ENCODE assay signal across 7 cellular contexts in the genomic region with DNA sequence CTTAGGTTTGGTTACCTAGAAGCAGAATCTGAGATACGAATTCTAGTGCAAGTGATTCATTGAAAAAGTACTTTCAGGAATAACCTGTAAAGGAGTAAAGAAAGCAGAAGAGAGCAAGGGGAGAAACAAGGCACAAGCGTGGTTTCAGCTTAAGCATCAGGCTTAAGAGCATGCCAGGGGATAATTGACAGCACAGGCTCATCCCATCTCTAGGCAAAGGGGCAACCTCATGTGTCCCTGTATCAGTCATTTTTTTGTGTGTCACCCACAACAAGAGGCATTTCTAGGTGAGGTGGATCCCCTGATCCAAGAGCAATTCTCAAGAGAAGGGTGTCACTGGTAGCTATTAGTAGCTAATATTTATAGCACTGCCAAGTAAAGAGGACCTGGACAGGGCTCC. TPM values are rescaled to one million over a fixed set of nuclear protein-coding genes. Genes with fewer than 3 reads are reported as not detected.
"Had no signal": no experiment of that assay in that cellular context is flagged by ENCODE, and none has a peak within 500 bp of the region (broad histone marks: within the 10 kb centered on the region; RNA-seq: fewer than 3 reads in every experiment).

No MANE protein-coding gene starts in this region.

- H3K4me3 Mint-ChIP-seq: IgD-negative memory B cell had no signal

- H3K36me3 Mint-ChIP-seq: IgD-negative memory B cell had no signal

- DNase-seq: IMR-90 had no signal

- H3K27ac ChIP-seq: HL-60 had no signal

- H3K27ac Mint-ChIP-seq: IgD-negative memory B cell had no signal

- H3K4me1 Mint-ChIP-seq: IgD-negative memory B cell had no signal

- ATAC-seq: HepG2, K562 had no signal

- H3K4me3 ChIP-seq: K562 had no signal

RNA-seq across cellular contexts. Expression of a gene that starts 8.0 kb away (rescaled TPM):
- total RNA-seq: HepG2, HT-29, HT1080, IMR-90, K562 had no signal
- polyA plus RNA-seq: HepG2, IgD-negative memory B cell, IMR-90, K562 had no signal

RNA-seq across cellular contexts. Expression of a gene that starts 17.3 kb away (rescaled TPM):
- total RNA-seq: HepG2, HT-29, HT1080, IMR-90, K562 had no signal
- polyA plus RNA-seq: HepG2, IgD-negative memory B cell, IMR-90, K562 had no signal

RNA-seq across cellular contexts. Expression of a gene that starts 24.5 kb away (rescaled TPM):
- total RNA-seq: HepG2, HT-29, HT1080, IMR-90, K562 had no signal
- polyA plus RNA-seq: HepG2, IgD-negative memory B cell, IMR-90, K562 had no signal
